Comparison of ENCODE assay signal across 22 cellular contexts in genomic region chr12:93664573-93665138, GRCh38. TPM values are rescaled to one million over a fixed set of nuclear protein-coding genes. Genes with fewer than 3 reads are reported as not detected.
A peak's percentile ranks its signal among the peaks of the same experiment; 100 is the strongest.
DNase-seq lines count a peak whose midpoint lies in the region; FAIRE-seq and TF ChIP-seq lines count a peak whose summit lies in the region.
"Had no signal": no experiment of that assay in that cellular context is flagged by ENCODE, and none has a peak within 500 bp of the region (broad histone marks: within the 10 kb centered on the region; RNA-seq: fewer than 3 reads in every experiment).

No MANE protein-coding gene starts in this region.

- no peaks in the 10 kb centered on the region for H4K20me1 ChIP-seq in astrocyte (ENCODE audit: insufficient read depth, low read length)

- peaks cover 2% of the 10 kb centered on the region for H3K27me3 ChIP-seq in astrocyte (ENCODE audit: insufficient read depth, low read length)

- H3K4me1 ChIP-seq in astrocyte (ENCODE audit: insufficient read depth, low read length) = no peaks in the 10 kb centered on the region

- H3K36me3 ChIP-seq in astrocyte (ENCODE audit: insufficient read depth, low read length) = no peaks in the 10 kb centered on the region

- no peak overlapping the region for H3K4me2 ChIP-seq in astrocyte (ENCODE audit: low read length)
- H3K4me2 ChIP-seq: smooth muscle cell had no signal

- peak; percentile 62 for DNase-seq in HT1080 (ENCODE audit: low read depth)
- peak; percentile 11 for DNase-seq in astrocyte (ENCODE audit: low read depth)
- peak; percentile 18 for DNase-seq in fibroblast of pulmonary artery (ENCODE audit: low read depth)
- DNase-seq in renal cortical epithelial cell (ENCODE audit: low read depth) = peak; percentile 23
- no peak for DNase-seq in NCI-H748 treated with DMSO at 0.1 percent for 48 hours (lab: John Stamatoyannopoulos, UW)
- no peak for DNase-seq in NCI-H1417 (lab: John Stamatoyannopoulos, UW)
- no peak for DNase-seq in GDM1 (lab: John Stamatoyannopoulos, UW)
- DNase-seq: activated CD4-positive, alpha-beta T cell treated with anti-CD3 and anti-CD28 coated beads, Interleukin-2, amount 50 U/mL, for 48 hours; activated gamma-delta T cell treated with Interleukin-2 at 50 U/mL for 16 hours; central memory CD4-positive, alpha-beta T cell; DND-41; head of caudate nucleus; NCI-H1930; stimulated activated CD4-positive, alpha-beta T cell treated with anti-CD3 and anti-CD28 coated beads, Interleukin-4, amount 100 ng/mL, for 1 hour; stimulated activated naive CD8-positive, alpha-beta T cell treated with anti-CD3 and anti-CD28 coated beads, Interleukin-15, amount 100 ng/mL, for 72 hours; T-helper 2 cell had no signal

- peaks cover 6% of the 10 kb centered on the region for H3K4me1 Mint-ChIP-seq in astrocyte (ENCODE audit: low read depth, unreplicated experiment)
- H3K4me1 Mint-ChIP-seq: B cell had no signal

- TF ChIP-seq CTCF in astrocyte (IDR thresholded peaks at IDR 0.05; ENCODE audit: insufficient read depth, low read depth, low read length) = no peak
- no peak for TF ChIP-seq CTCF in fibroblast of pulmonary artery (IDR thresholded peaks at IDR 0.05; ENCODE audit: low read length, missing control alignments)

- H3K9ac ChIP-seq in astrocyte (ENCODE audit: low read length) = no peak overlapping the region

- no peaks in the 10 kb centered on the region for H3K79me2 ChIP-seq in astrocyte (ENCODE audit: insufficient read depth, low read length)

- FAIRE-seq in astrocyte (lab: Jason Lieb, UNC) = no peak
- FAIRE-seq: RCC 7860 had no signal

- peaks cover 6% of the 10 kb centered on the region for H3K27me3 Mint-ChIP-seq in astrocyte (ENCODE audit: low read depth, unreplicated experiment)

- no peak overlapping the region for H3K27ac Mint-ChIP-seq in astrocyte (ENCODE audit: unreplicated experiment)
- H3K27ac Mint-ChIP-seq: B cell; stimulated activated naive CD8-positive, alpha-beta T cell treated with anti-CD3 and anti-CD28 coated beads, Interleukin-15, amount 100 ng/mL, for 72 hours; type B pancreatic cell had no signal

- H3K36me3 Mint-ChIP-seq in astrocyte (ENCODE audit: low read depth, unreplicated experiment) = no peaks in the 10 kb centered on the region
- H3K36me3 Mint-ChIP-seq: type B pancreatic cell had no signal

- H2AFZ ChIP-seq in astrocyte (ENCODE audit: low read depth, low read length) = no peak overlapping the region

- no peak overlapping the region for H3K4me3 Mint-ChIP-seq in astrocyte (ENCODE audit: unreplicated experiment)
- H3K4me3 Mint-ChIP-seq: B cell; neural crest cell; stimulated activated naive CD8-positive, alpha-beta T cell treated with anti-CD3 and anti-CD28 coated beads, Interleukin-15, amount 100 ng/mL, for 72 hours; type B pancreatic cell had no signal

- H3K9me3 ChIP-seq in astrocyte (ENCODE audit: insufficient read depth, low read depth, low read length) = no peaks in the 10 kb centered on the region

- H3K4me3 ChIP-seq in astrocyte (ENCODE audit: insufficient read depth, low read depth, low read length) = no peak overlapping the region
- no peak overlapping the region for H3K4me3 ChIP-seq in fibroblast of pulmonary artery (replicated peaks; ENCODE audit: low read depth, low read length)
- H3K4me3 ChIP-seq: smooth muscle cell had no signal

- H3K9me3 Mint-ChIP-seq in astrocyte (ENCODE audit: unreplicated experiment) = peaks cover 12% of the 10 kb centered on the region

- no peak overlapping the region for H3K27ac ChIP-seq in astrocyte (ENCODE audit: low read depth, low read length)
- H3K27ac ChIP-seq: VCaP had no signal

RNA-seq across cellular contexts. Expression of gene CRADD, which starts 12.5 kb away (rescaled TPM):
- total RNA-seq in HT1080 (2014; rRNA removed; shearing (Covaris generic)) = 21.4 and 21.5 TPM in 2 replicates
- 22.4 and 24.1 TPM in 2 replicates for polyA plus RNA-seq in HT1080 (2015; cell fraction: cytosol; rRNA removed)
- 11.0 and 14.9 TPM in 2 replicates for polyA plus RNA-seq in HT1080 (2015; cell fraction: nucleus; rRNA removed)
- total RNA-seq in astrocyte = 7.6 and 8.8 TPM in 2 replicates
- total RNA-seq in renal cortical epithelial cell = 12.7 and 14.7 TPM in 2 replicates

Comparison
In these comparisons a context has a peak if more than half of its experiments do, and no peak if none do; other contexts are left out.
1. DNase-seq: peak in HT1080 (single experiment), astrocyte (single experiment), fibroblast of pulmonary artery (single experiment) and renal cortical epithelial cell (single experiment); none in NCI-H748 treated with DMSO at 0.1 percent for 48 hours (single experiment), NCI-H1417 (0 of 3) and GDM1 (single experiment).